Comparison of ENCODE assay signal across 13 cellular contexts in genomic region chr4:151687021-151687640, GRCh38.
DNase-seq lines count a peak whose midpoint lies in the region; ATAC-seq and TF ChIP-seq lines count a peak whose summit lies in the region.
"Had no signal": no experiment of that assay in that cellular context is flagged by ENCODE, and none has a peak within 500 bp of the region (broad histone marks: within the 10 kb centered on the region; RNA-seq: fewer than 3 reads in every experiment).

No MANE protein-coding gene starts in this region.

- H3K4me2 ChIP-seq in osteoblast (ENCODE audit: insufficient read depth, low read length) (no peak overlapping the region), mesenchymal stem cell (ENCODE audit: low read length, poor library complexity, severe bottlenecking) (no peak overlapping the region)

- H3K9ac ChIP-seq in adipocyte (ENCODE audit: low read length) (no peak overlapping the region), mesenchymal stem cell (ENCODE audit: low read length) (no peak overlapping the region)

- H4K8ac ChIP-seq in mesenchymal stem cell (ENCODE audit: low read length), result no peak overlapping the region

- no peak overlapping the region for H2AFZ ChIP-seq in osteoblast (ENCODE audit: low read length)
- H2AFZ ChIP-seq in mesenchymal stem cell (ENCODE audit: low read depth, low read length), result no peak overlapping the region

- H3K27ac Mint-ChIP-seq in activated naive CD4-positive, alpha-beta T cell treated with anti-CD3 and anti-CD28 coated beads, Interleukin-2, amount 50 U/mL, for 72 hours, result no peak overlapping the region
- H3K27ac Mint-ChIP-seq: activated naive CD8-positive, alpha-beta T cell treated with anti-CD3 and anti-CD28 coated beads, Interleukin-2, amount 10 ng/mL, durations not matched to agents 7 days and 5 days; immature natural killer cell had no signal

- no peak for TF ChIP-seq CTCF in heart left ventricle (IDR thresholded peaks at IDR 0.05)
- no peak for TF ChIP-seq CTCF in osteoblast (IDR thresholded peaks at IDR 0.05; ENCODE audit: extremely low read depth, low read depth, low read length)

- H2AK5ac ChIP-seq in mesenchymal stem cell (ENCODE audit: low read length, severe bottlenecking), result no peak overlapping the region

- H3K18ac ChIP-seq in mesenchymal stem cell (ENCODE audit: low read depth in 1 of 2, low read length in 2 of 2), result no peak overlapping the region

- H3K27me3 ChIP-seq in adipocyte (replicated peaks; ENCODE audit: control insufficient read depth, insufficient read depth, low read length), result no peaks in the 10 kb centered on the region
- H3K27me3 ChIP-seq in heart left ventricle, result no peaks in the 10 kb centered on the region
- H3K27me3 ChIP-seq in osteoblast (ENCODE audit: insufficient read depth, low read length), result no peaks in the 10 kb centered on the region
- H3K27me3 ChIP-seq in mesenchymal stem cell (ENCODE audit: control insufficient read depth in 1 of 2, insufficient read depth in 1 of 2, low read length in 2 of 2), result no peaks in the 10 kb centered on the region

- H3K4me1 ChIP-seq in adipocyte (ENCODE audit: control insufficient read depth, insufficient read depth, low read length), result peaks cover 55% of the 10 kb centered on the region
- H3K4me1 ChIP-seq in heart left ventricle, result peaks cover 2 to 70% (median 52%) of the 10 kb centered on the region in 12 donors
- H3K4me1 ChIP-seq in osteoblast (ENCODE audit: insufficient read depth, low read length), result peaks cover 46% of the 10 kb centered on the region
- peaks cover 9% of the 10 kb centered on the region for H3K4me1 ChIP-seq in mesenchymal stem cell (ENCODE audit: control insufficient read depth, insufficient read depth, low read depth, low read length)

- H3K36me3 ChIP-seq in adipocyte (ENCODE audit: control insufficient read depth, insufficient read depth, low read length, severe bottlenecking) (no peaks in the 10 kb centered on the region), heart left ventricle (peaks cover 0 to 9% (median 2%) of the 10 kb centered on the region in 9 donors), osteoblast (ENCODE audit: insufficient read depth, low read length) (peaks cover 2% of the 10 kb centered on the region), mesenchymal stem cell (ENCODE audit: control insufficient read depth in 1 of 2, insufficient read depth in 2 of 2, low read depth in 1 of 2, low read length in 2 of 2) (peaks cover 9 to 13% of the 10 kb centered on the region in 2 experiments)

- H2BK5ac ChIP-seq in mesenchymal stem cell (ENCODE audit: low read depth, low read length, poor library complexity, severe bottlenecking), result no peak overlapping the region

- no peak overlapping the region for H3K4ac ChIP-seq in mesenchymal stem cell (ENCODE audit: low read depth in 1 of 2, low read length in 2 of 2)

- no peak overlapping the region for H2BK120ac ChIP-seq in mesenchymal stem cell (ENCODE audit: low read depth, low read length)

- no peak overlapping the region for H3K23ac ChIP-seq in mesenchymal stem cell (ENCODE audit: low read length in 2 of 2)

- no peaks in the 10 kb centered on the region for H3K9me3 Mint-ChIP-seq in activated naive CD4-positive, alpha-beta T cell treated with anti-CD3 and anti-CD28 coated beads, Interleukin-2, amount 50 U/mL, for 72 hours
- H3K9me3 Mint-ChIP-seq: activated naive CD8-positive, alpha-beta T cell treated with anti-CD3 and anti-CD28 coated beads, Interleukin-2, amount 10 ng/mL, durations not matched to agents 7 days and 5 days; central memory CD8-positive, alpha-beta T cell; immature natural killer cell had no signal

- TF ChIP-seq POLR2A in heart left ventricle (IDR thresholded peaks at IDR 0.05), result no peak

- DNase-seq in ELF-1 (ENCODE audit: low read depth, low spot score) (peak; percentile 56), adipocyte (ENCODE audit: low read depth) (peak; percentile 17), heart left ventricle (peak in 3 of 5 donors; percentile 40 to 66 (median 57)), osteoblast (ENCODE audit: insufficient read length, low spot score, missing footprints) (peak; percentile 61), mesenchymal stem cell (no peak)
- DNase-seq in activated effector memory CD4-positive, alpha-beta T cell treated with anti-CD3 and anti-CD28 coated beads, Interleukin-2, amount 50 U/mL, for 16 hours, result no peak
- no peak for DNase-seq in activated naive CD4-positive, alpha-beta T cell treated with anti-CD3 and anti-CD28 coated beads, Interleukin-2, amount 50 U/mL, for 72 hours (ENCODE audit: low spot score in 2 of 2)
- no peak for DNase-seq in activated CD4-positive, alpha-beta T cell treated with anti-CD3 and anti-CD28 coated beads for 48 hours
- DNase-seq: activated naive CD8-positive, alpha-beta T cell treated with anti-CD3 and anti-CD28 coated beads, Interleukin-2, amount 10 ng/mL, durations not matched to agents 7 days and 5 days; GOT3; immature natural killer cell; NCI-H1694 treated with DMSO at 0.1 percent for 48 hours had no signal

- H2BK15ac ChIP-seq in mesenchymal stem cell (ENCODE audit: low read depth, poor library complexity, severe bottlenecking), result no peak overlapping the region

- no peak overlapping the region for H2BK12ac ChIP-seq in mesenchymal stem cell (ENCODE audit: low read length in 2 of 2)

- intact Hi-C loops in heart left ventricle (cut with DNase I), result loop anchor here in 2 of 10 donors (10.0 kb wide), 2 partner anchors 118 to 348 kb away; no protein-coding TSS in a partner anchor

- no peaks in the 10 kb centered on the region for H3K9me3 ChIP-seq in adipocyte (ENCODE audit: control insufficient read depth, low read length)
- no peaks in the 10 kb centered on the region for H3K9me3 ChIP-seq in heart left ventricle
- no peaks in the 10 kb centered on the region for H3K9me3 ChIP-seq in osteoblast (ENCODE audit: low read depth, low read length)
- H3K9me3 ChIP-seq in mesenchymal stem cell (ENCODE audit: control insufficient read depth, low read length), result no peaks in the 10 kb centered on the region

- no peaks in the 10 kb centered on the region for H3K79me2 ChIP-seq in osteoblast (ENCODE audit: insufficient read depth, low read length)

- WGBS in heart left ventricle, 4 donors, result 45 to 62% (median 52%) methylated on average over 11 of the region's 11 CpGs
- WGBS in mesenchymal stem cell, result 84% methylated on average over 8 of the region's 11 CpGs

- no peak overlapping the region for H3K14ac ChIP-seq in mesenchymal stem cell (ENCODE audit: low read length in 2 of 2)

- no peak overlapping the region for H3K4me3 ChIP-seq in adipocyte (ENCODE audit: low read length)
- peak overlapping the region in 2 of 12 donors; percentile 15 to 22 for H3K4me3 ChIP-seq in heart left ventricle
- H3K4me3 ChIP-seq in osteoblast (ENCODE audit: insufficient read depth, low read length), result no peak overlapping the region
- H3K4me3 ChIP-seq in mesenchymal stem cell (ENCODE audit: insufficient read depth in 1 of 2, low read depth in 1 of 2, low read length in 2 of 2), result no peak overlapping the region

- no peaks in the 10 kb centered on the region for H4K20me1 ChIP-seq in osteoblast (ENCODE audit: insufficient read depth, low read length)

- H3K79me1 ChIP-seq in mesenchymal stem cell (replicated peaks; ENCODE audit: low read length, poor library complexity, severe bottlenecking), result no peaks in the 10 kb centered on the region

- peaks cover 0 to 9% of the 10 kb centered on the region in 2 donors for H3K36me3 Mint-ChIP-seq in activated naive CD4-positive, alpha-beta T cell treated with anti-CD3 and anti-CD28 coated beads, Interleukin-2, amount 50 U/mL, for 72 hours

- ATAC-seq in heart left ventricle, result peak; percentile 65 to 74 (median 68)
- ATAC-seq in activated naive CD4-positive, alpha-beta T cell treated with anti-CD3 and anti-CD28 coated beads, Interleukin-2, amount 50 U/mL, for 72 hours, result no peak

- peak overlapping the region; percentile 60 to 96 (median 79) for H3K27ac ChIP-seq in heart left ventricle
- H3K27ac ChIP-seq in osteoblast (ENCODE audit: low read depth, low read length), result no peak overlapping the region
- H3K27ac ChIP-seq in mesenchymal stem cell (ENCODE audit: low read length, poor library complexity, severe bottlenecking), result no peak overlapping the region

- no peak overlapping the region for H4K91ac ChIP-seq in mesenchymal stem cell (ENCODE audit: low read length)

Comparison
In these comparisons a context has a peak if more than half of its experiments do, and no peak if none do; other contexts are left out.
1. DNase-seq: peak in ELF-1 (single experiment), adipocyte (single experiment), heart left ventricle (3 of 5) and osteoblast (single experiment); none in activated effector memory CD4-positive, alpha-beta T cell treated with anti-CD3 and anti-CD28 coated beads, Interleukin-2, amount 50 U/mL, for 16 hours (single experiment), activated naive CD4-positive, alpha-beta T cell treated with anti-CD3 and anti-CD28 coated beads, Interleukin-2, amount 50 U/mL, for 72 hours (0 of 2), mesenchymal stem cell (single experiment) and activated CD4-positive, alpha-beta T cell treated with anti-CD3 and anti-CD28 coated beads for 48 hours (single experiment).
2. ATAC-seq: peak in heart left ventricle (4 of 4); none in activated naive CD4-positive, alpha-beta T cell treated with anti-CD3 and anti-CD28 coated beads, Interleukin-2, amount 50 U/mL, for 72 hours (0 of 2).
3. H3K27ac ChIP-seq: peak in heart left ventricle (12 of 12); none in osteoblast (single experiment) and mesenchymal stem cell (single experiment).